Comparison of ENCODE assay signal across 8 cellular contexts in genomic region chr12:46370380-46370734, GRCh38. TPM values are rescaled to one million over a fixed set of nuclear protein-coding genes. Genes with fewer than 3 reads are reported as not detected.
DNase-seq lines count a peak whose midpoint lies in the region; ATAC-seq and TF ChIP-seq lines count a peak whose summit lies in the region.

No MANE protein-coding gene starts in this region.

- H3K27me3 ChIP-seq in SJSA1 (replicated peaks): no peaks in the 10 kb centered on the region
- no peaks in the 10 kb centered on the region for H3K27me3 ChIP-seq in fibroblast of lung (ENCODE audit: control insufficient read depth, insufficient read depth, low read length)
- no peaks in the 10 kb centered on the region for H3K27me3 ChIP-seq in rectal smooth muscle tissue (ENCODE audit: control insufficient read depth, insufficient read depth, low read length)

- H3K79me2 ChIP-seq in fibroblast of lung (ENCODE audit: control insufficient read depth, insufficient read depth, low read length): peaks cover 88% of the 10 kb centered on the region

- H3K36me3 ChIP-seq in SJSA1 (peaks cover 72% of the 10 kb centered on the region), fibroblast of lung (ENCODE audit: control insufficient read depth, insufficient read depth, low read length) (peaks cover 19% of the 10 kb centered on the region), rectal smooth muscle tissue (ENCODE audit: control insufficient read depth, insufficient read depth, low read length) (peaks cover 20% of the 10 kb centered on the region)

- peak overlapping the region; percentile 100; the same call in 1 of the 2 replicates for H3K4me3 ChIP-seq in GM08714 (ENCODE audit: low read length)
- peak overlapping the region; percentile 66 for H3K4me3 ChIP-seq in SJSA1
- peak overlapping the region; percentile 64 to 89 (median 82) for H3K4me3 ChIP-seq in fibroblast of lung (replicated peaks in 1 of 4; ENCODE audit: control extremely low read depth in 1 of 4, insufficient read depth in 1 of 4, low read depth in 3 of 4, low read length in 4 of 4)
- H3K4me3 ChIP-seq in rectal smooth muscle tissue (ENCODE audit: low read length): peak overlapping the region; percentile 90

- H2AFZ ChIP-seq in fibroblast of lung (ENCODE audit: low read length): no peak overlapping the region

- H3K9ac ChIP-seq in fibroblast of lung (ENCODE audit: insufficient read depth, low read length) (peak overlapping the region; percentile 92), rectal smooth muscle tissue (ENCODE audit: low read length) (no peak overlapping the region)

- TF ChIP-seq CTCF in fibroblast of lung (conservative IDR thresholded peaks at IDR 0.05 in 1 of 2, IDR thresholded peaks at IDR 0.05 in 1 of 2; ENCODE audit: low read depth in 1 of 2, low read length in 2 of 2): no peak

- no peak for ATAC-seq in HG03460 (IDR thresholded peaks at IDR 0.05; ENCODE audit: unreplicated experiment)

- H3K27ac ChIP-seq in SJSA1 (peak overlapping the region; percentile 10; the same call in 1 of the 2 replicates), fibroblast of lung (ENCODE audit: insufficient read depth, low read length) (peak overlapping the region; percentile 98), rectal smooth muscle tissue (ENCODE audit: low read depth, low read length) (no peak overlapping the region)

- no peaks in the 10 kb centered on the region for H3K9me3 ChIP-seq in SJSA1 (replicated peaks)
- H3K9me3 ChIP-seq in fibroblast of lung (ENCODE audit: control insufficient read depth, insufficient read depth, low read depth, low read length): no peaks in the 10 kb centered on the region

- DNase-seq in SJSA1 (ENCODE audit: low read depth in 1 of 2, low spot score in 2 of 2): no peak
- DNase-seq in fibroblast of lung (ENCODE audit: low read depth in 2 of 2): peak in 1 of 2 donors; percentile 46
- DNase-seq in ureter (ENCODE audit: low spot score): no peak
- DNase-seq in stimulated activated CD4-positive, alpha-beta T cell treated with anti-CD3 and anti-CD28 coated beads, Interleukin-2, amount 100 ng/mL, for 48 hours: no peak
- DNase-seq in NCI-H446 (lab: John Stamatoyannopoulos, UW): no peak

- H4K20me1 ChIP-seq in fibroblast of lung (ENCODE audit: control insufficient read depth, extremely low read depth, insufficient read depth, low read length): peaks cover 23% of the 10 kb centered on the region

- peaks cover 58% of the 10 kb centered on the region for H3K4me1 ChIP-seq in SJSA1 (replicated peaks)
- peaks cover 8% of the 10 kb centered on the region for H3K4me1 ChIP-seq in fibroblast of lung (ENCODE audit: control insufficient read depth, extremely low read depth, insufficient read depth, low read length)
- H3K4me1 ChIP-seq in rectal smooth muscle tissue (ENCODE audit: control insufficient read depth, insufficient read depth, low read length): peaks cover 46% of the 10 kb centered on the region

- H3K4me2 ChIP-seq in fibroblast of lung (ENCODE audit: extremely low read depth, insufficient read depth, low read length): peak overlapping the region; percentile 99

RNA-seq across cellular contexts. Expression of gene SLC38A2, which starts 2.2 kb away (rescaled TPM):
- 188 and 238 TPM in 2 replicates for total RNA-seq in SJSA1 (2014; rRNA removed; shearing (Covaris generic))
- 883 and 1,357 TPM in 2 replicates for total RNA-seq in fibroblast of lung
- polyA plus RNA-seq in fibroblast of lung: 644 and 940 TPM in 2 replicates
- 373 and 531 TPM in 2 replicates for polyA plus RNA-seq in fibroblast of lung (2012)
- 337 and 510 TPM in 2 replicates for polyA minus RNA-seq in fibroblast of lung (ENCODE audit: low replicate concordance)
- 292 TPM for total RNA-seq in ureter
